In genomic region chr4:4666693-4667642, GRCh38 we compare ENCODE assay signal across 14 cellular contexts.
A peak's percentile ranks its signal among the peaks of the same experiment; 100 is the strongest.
DNase-seq lines count a peak whose midpoint lies in the region; ATAC-seq and TF ChIP-seq lines count a peak whose summit lies in the region.
"Had no signal": no experiment of that assay in that cellular context is flagged by ENCODE, and none has a peak within 500 bp of the region (broad histone marks: within the 10 kb centered on the region; RNA-seq: fewer than 3 reads in every experiment).

No MANE protein-coding gene starts in this region.

- peaks cover 17% of the 10 kb centered on the region for H3K27me3 Mint-ChIP-seq in nephron (ENCODE audit: low read depth)

- no peaks in the 10 kb centered on the region for H3K27me3 ChIP-seq in IMR-90 (ENCODE audit: control insufficient read depth, insufficient read depth, low read length)

- H3K9ac ChIP-seq in IMR-90 (ENCODE audit: low read depth, low read length), result no peak overlapping the region

- no peak overlapping the region for H3K14ac ChIP-seq in IMR-90 (replicated peaks; ENCODE audit: low read depth, low read length)

- peaks cover 12% of the 10 kb centered on the region for H3K4me1 ChIP-seq in IMR-90 (ENCODE audit: control insufficient read depth, insufficient read depth, low read length)

- no peak overlapping the region for H4K91ac ChIP-seq in IMR-90 (ENCODE audit: insufficient read depth, low read depth, low read length)

- no peaks in the 10 kb centered on the region for H3K36me3 Mint-ChIP-seq in nephron (ENCODE audit: low read depth)

- DNase-seq in AG10803 (ENCODE audit: low read depth), result peak; percentile 93
- no peak for DNase-seq in IMR-90
- DNase-seq in epidermal melanocyte (ENCODE audit: insufficient read length, low spot score), result peak; percentile 30
- no peak for DNase-seq in activated gamma-delta T cell treated with Interleukin-2 at 50 U/mL for 16 hours
- DNase-seq in NCI-H1694 (lab: John Stamatoyannopoulos, UW), result no peak
- DNase-seq: activated effector memory CD4-positive, alpha-beta T cell treated with anti-CD3 and anti-CD28 coated beads, Interleukin-2, amount 50 U/mL, for 16 hours; cerebellar nuclear complex; foreskin melanocyte; GDM1; left colon had no signal

- no peaks in the 10 kb centered on the region for H3K9me3 ChIP-seq in IMR-90 (ENCODE audit: control insufficient read depth, insufficient read depth, low read length)

- H2BK20ac ChIP-seq in IMR-90 (ENCODE audit: low read depth, low read length), result no peak overlapping the region

- no peak overlapping the region for H3K18ac ChIP-seq in IMR-90 (ENCODE audit: low read depth, low read length)

- no CpG with 5 or more reads among the region's 15 CpGs for WGBS in IMR-90 (ENCODE audit: extremely low coverage in 2 of 2, insufficient read length in 1 of 2), 2 experiments

- H3K4me3 Mint-ChIP-seq in nephron, result peak overlapping the region; percentile 30 to 37 (median 35)

- no peak overlapping the region for H3K56ac ChIP-seq in IMR-90 (ENCODE audit: extremely low read depth, insufficient read depth, low read length)

- no peak overlapping the region for H3K27ac ChIP-seq in IMR-90 (ENCODE audit: insufficient read depth, low read length)
- H3K27ac ChIP-seq: C4-2B had no signal

- no peak overlapping the region for H2BK15ac ChIP-seq in IMR-90 (ENCODE audit: low read depth, low read length)

- H3K23ac ChIP-seq in IMR-90 (ENCODE audit: low read depth, low read length), result no peak overlapping the region

- dilution Hi-C loops in IMR-90 (cut with HindIII; ENCODE audit: low sequenced_read_pairs, unreplicated experiment), result no loop called here

- H2AFZ ChIP-seq in IMR-90 (replicated peaks; ENCODE audit: low read length, poor library complexity), result peak overlapping the region; percentile 3

- no TSS peak for BruUV-seq in IMR-90 (replicated peaks; lab: Mats Ljungman, UMichigan)

- peak overlapping the region; percentile 21 to 73 (median 27) for H3K27ac Mint-ChIP-seq in nephron

- H2BK5ac ChIP-seq in IMR-90 (ENCODE audit: low read depth, low read length, poor library complexity, severe bottlenecking), result no peak overlapping the region

- H3K4ac ChIP-seq in IMR-90 (ENCODE audit: low read depth, low read length), result no peak overlapping the region

- no peak overlapping the region for H3K4me2 ChIP-seq in IMR-90 (ENCODE audit: low read depth, low read length)

- ATAC-seq in IMR-90 (ENCODE audit: low read depth) (peak; percentile 63), HG02763 (IDR thresholded peaks at IDR 0.05; ENCODE audit: unreplicated experiment) (no peak), HG02798 (IDR thresholded peaks at IDR 0.05; ENCODE audit: poor library complexity, unreplicated experiment) (no peak)
- ATAC-seq: left colon had no signal

- TF ChIP-seq POLR2A in IMR-90 (IDR thresholded peaks at IDR 0.05; ENCODE audit: low read depth, low read length), result no peak

- no peaks in the 10 kb centered on the region for H4K20me1 ChIP-seq in IMR-90 (ENCODE audit: insufficient read depth, low read length)

- POLR2A ChIA-PET in IMR-90 (lab: Charles Lee; ENCODE audit: unreplicated experiment), result no interaction called here

- intact Hi-C loops in IMR-90 (cut with micrococcal nuclease), result no loop called here

- peaks cover 6% of the 10 kb centered on the region; the same call in 1 of the 2 replicates for H3K9me1 ChIP-seq in IMR-90 (ENCODE audit: insufficient read depth, low read length)

- H4K5ac ChIP-seq in IMR-90 (ENCODE audit: low read depth, low read length), result no peak overlapping the region

- no peak overlapping the region for H2AK9ac ChIP-seq in IMR-90 (replicated peaks; ENCODE audit: low read depth, low read length, poor library complexity)

- H3K4me1 Mint-ChIP-seq in nephron, result peaks cover 29% of the 10 kb centered on the region

- H3K4me3 ChIP-seq in AG10803 (ENCODE audit: low read length) (peak overlapping the region; percentile 17; the same call in 1 of the 2 replicates), IMR-90 (ENCODE audit: insufficient read depth, low read depth, low read length) (no peak overlapping the region)

- no peak overlapping the region for H2BK120ac ChIP-seq in IMR-90 (ENCODE audit: low read depth, low read length)

- no peak overlapping the region for H2AK5ac ChIP-seq in IMR-90 (ENCODE audit: low read depth, low read length)

- CTCF ChIA-PET in IMR-90 (lab: Yijun Ruan, JAX), result interaction anchor here (1.2 to 3.3 kb wide), 2 partner anchors 148 to 179 kb away, joined by 3 to 15 read pairs; no protein-coding TSS in a partner anchor

- no peak for TF ChIP-seq RAD21 in IMR-90 (IDR thresholded peaks at IDR 0.05; ENCODE audit: low read length)

- no peaks in the 10 kb centered on the region for H3K36me3 ChIP-seq in IMR-90 (ENCODE audit: control insufficient read depth, insufficient read depth, low read length)

- no peaks in the 10 kb centered on the region for H3K9me3 Mint-ChIP-seq in nephron

- peak; percentile 42 for TF ChIP-seq CTCF in AG10803 (conservative IDR thresholded peaks at IDR 0.05; ENCODE audit: low read length)
- no peak for TF ChIP-seq CTCF in IMR-90 (conservative IDR thresholded peaks at IDR 0.05; ENCODE audit: low read depth, low read length)
- no peak for TF ChIP-seq CTCF in nephron (IDR thresholded peaks at IDR 0.05; ENCODE audit: unreplicated experiment in 3 of 3)

- in situ Hi-C loops in IMR-90 (cut with MboI; ENCODE audit: low sequenced_read_pairs), result no loop called here

- no peaks in the 10 kb centered on the region for H3K79me1 ChIP-seq in IMR-90 (ENCODE audit: low read depth in 1 of 2, low read length in 2 of 2)

- H4K8ac ChIP-seq in IMR-90 (ENCODE audit: low read depth in 2 of 2, low read length in 2 of 2), result no peak overlapping the region

TF ChIP-seq in IMR-90, 13 proteins besides CTCF, POLR2A, EP300 and RAD21:
- TF ChIP-seq CEBPB (IDR thresholded peaks at IDR 0.05; ENCODE audit: low read depth, low read length), result no peak
- TF ChIP-seq NFE2L2 (IDR thresholded peaks at IDR 0.05; ENCODE audit: low read depth, low read length), result no peak
- no peak for TF ChIP-seq MXI1 (IDR thresholded peaks at IDR 0.05; ENCODE audit: borderline replicate concordance, low read depth, low read length)
- TF ChIP-seq, protein P1, sequence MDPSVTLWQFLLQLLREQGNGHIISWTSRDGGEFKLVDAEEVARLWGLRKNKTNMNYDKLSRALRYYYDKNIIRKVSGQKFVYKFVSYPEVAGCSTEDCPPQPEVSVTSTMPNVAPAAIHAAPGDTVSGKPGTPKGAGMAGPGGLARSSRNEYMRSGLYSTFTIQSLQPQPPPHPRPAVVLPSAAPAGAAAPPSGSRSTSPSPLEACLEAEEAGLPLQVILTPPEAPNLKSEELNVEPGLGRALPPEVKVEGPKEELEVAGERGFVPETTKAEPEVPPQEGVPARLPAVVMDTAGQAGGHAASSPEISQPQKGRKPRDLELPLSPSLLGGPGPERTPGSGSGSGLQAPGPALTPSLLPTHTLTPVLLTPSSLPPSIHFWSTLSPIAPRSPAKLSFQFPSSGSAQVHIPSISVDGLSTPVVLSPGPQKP (IDR thresholded peaks at IDR 0.05; ENCODE audit: borderline replicate concordance, low read depth, low read length), result no peak
- TF ChIP-seq SMC3 (IDR thresholded peaks at IDR 0.05; ENCODE audit: low read depth, low read length), result no peak
- no peak for TF ChIP-seq BHLHE40 (IDR thresholded peaks at IDR 0.05; ENCODE audit: low read depth, low read length)
- TF ChIP-seq RCOR1 (IDR thresholded peaks at IDR 0.05; ENCODE audit: insufficient replicate concordance, low read length), result no peak
- no peak for TF ChIP-seq CHD1 (IDR thresholded peaks at IDR 0.05; ENCODE audit: low read depth, low read length)
- TF ChIP-seq MAFK (IDR thresholded peaks at IDR 0.05; ENCODE audit: low read depth, low read length), result no peak
- no peak for TF ChIP-seq MAZ (IDR thresholded peaks at IDR 0.05; ENCODE audit: borderline replicate concordance, low read depth, low read length)

Comparison
In these comparisons a context has a peak if more than half of its experiments do, and no peak if none do; other contexts are left out.
1. DNase-seq: peak in AG10803 (single experiment) and epidermal melanocyte (single experiment); none in IMR-90 (single experiment), activated gamma-delta T cell treated with Interleukin-2 at 50 U/mL for 16 hours (single experiment) and NCI-H1694 (single experiment).